Comparison of ENCODE assay signal across 19 cellular contexts in the genomic region with DNA sequence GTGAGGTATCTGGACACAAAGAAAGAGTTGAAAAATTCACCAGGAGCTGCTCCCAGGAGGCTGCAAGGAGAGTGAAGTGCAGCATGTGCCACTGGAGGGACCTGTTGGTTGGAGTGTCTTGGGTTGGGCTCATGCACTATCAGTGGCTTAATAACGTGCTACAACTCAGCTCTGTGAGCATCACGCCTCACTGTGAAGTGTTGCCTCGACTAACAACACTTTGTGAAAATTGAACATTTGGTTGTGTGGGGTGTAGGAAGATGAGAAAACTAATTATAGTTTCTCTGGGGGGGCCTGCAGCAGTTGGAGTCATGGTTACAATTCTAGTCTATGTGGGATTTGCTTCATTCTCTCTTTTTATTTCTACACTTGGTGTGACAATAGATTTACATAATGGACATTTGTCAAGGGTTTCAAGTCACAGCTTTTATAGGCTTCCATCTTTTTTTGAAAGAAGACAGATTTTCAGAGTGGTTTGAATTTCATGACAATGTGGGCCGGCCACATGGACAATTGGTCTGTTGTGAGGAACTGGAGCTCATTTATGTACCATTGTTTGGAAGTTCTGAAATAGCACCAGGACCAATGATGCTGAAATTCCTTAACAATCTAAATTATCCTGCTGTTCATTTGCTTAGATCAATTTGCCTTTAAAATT.
"Had no signal": no experiment of that assay in that cellular context is flagged by ENCODE, and none has a peak within 500 bp of the region (broad histone marks: within the 10 kb centered on the region; RNA-seq: fewer than 3 reads in every experiment).

No MANE protein-coding gene starts in this region.

- H3K9me3 ChIP-seq: esophagus squamous epithelium, gastrocnemius medialis, heart left ventricle, left lung, lower lobe of right lung had no signal

- H3K36me3 ChIP-seq: esophagus squamous epithelium, gastrocnemius medialis, heart left ventricle, left lung, lower lobe of right lung had no signal

- H3K4me3 Mint-ChIP-seq: immature natural killer cell, memory B cell had no signal

- H3K27ac ChIP-seq: coronary artery, esophagus squamous epithelium, gastrocnemius medialis, heart left ventricle, hepatocyte, left lung, lower lobe of right lung had no signal

- H3K4me1 ChIP-seq: esophagus squamous epithelium, gastrocnemius medialis, heart left ventricle, left lung, lower lobe of right lung had no signal

- H3K4me3 ChIP-seq: coronary artery, dorsolateral prefrontal cortex, esophagus squamous epithelium, gastrocnemius medialis, heart left ventricle, hepatocyte, left lung, lower lobe of right lung had no signal

- H3K27ac Mint-ChIP-seq: immature natural killer cell, memory B cell had no signal

- H3K36me3 Mint-ChIP-seq: immature natural killer cell, memory B cell had no signal

- H3K4me1 Mint-ChIP-seq: immature natural killer cell, memory B cell had no signal

- H3K27me3 ChIP-seq: dorsolateral prefrontal cortex, gastrocnemius medialis had no signal

- DNase-seq: dermis blood vessel endothelial cell; effector CD4-positive, alpha-beta T cell; effector memory CD4-positive, alpha-beta T cell; esophagus squamous epithelium; foreskin fibroblast; foreskin melanocyte; gastrocnemius medialis; heart left ventricle; immature natural killer cell; left cardiac atrium; left lung; left ventricle myocardium superior; lower lobe of right lung; mesendoderm; midbrain had no signal
